Comparison of ENCODE assay signal across 10 cellular contexts in genomic region chr20:4161447-4162251, GRCh38. TPM values are rescaled to one million over a fixed set of nuclear protein-coding genes. Genes with fewer than 3 reads are reported as not detected.
DNase-seq lines count a peak whose midpoint lies in the region; ATAC-seq and TF ChIP-seq lines count a peak whose summit lies in the region.
"Had no signal": no experiment of that assay in that cellular context is flagged by ENCODE, and none has a peak within 500 bp of the region (broad histone marks: within the 10 kb centered on the region; RNA-seq: fewer than 3 reads in every experiment).

No MANE protein-coding gene starts in this region.

- ATAC-seq in natural killer cell treated with Interleukin-12 subunit alpha and Interleukin-12 subunit beta and Interleukin-15 and Interleukin-18, amount 100 ng/mL, for 72 hours: peak; percentile 67 to 77

- no peaks in the 10 kb centered on the region for H3K27me3 Mint-ChIP-seq in brain
- no peaks in the 10 kb centered on the region for H3K27me3 Mint-ChIP-seq in natural killer cell treated with Interleukin-12 subunit alpha and Interleukin-12 subunit beta and Interleukin-15 and Interleukin-18, amount 100 ng/mL, for 72 hours

- no peak; the same call in 1 of the 2 replicates for TF ChIP-seq RAD21 in Ishikawa (IDR thresholded peaks at IDR 0.05; ENCODE audit: low read depth)

- H3K27ac ChIP-seq in coronary artery: peak overlapping the region in 1 of 2 donors; percentile 59
- H3K27ac ChIP-seq: SJSA1 had no signal

- H3K36me3 Mint-ChIP-seq in brain: peaks cover 13% of the 10 kb centered on the region
- H3K36me3 Mint-ChIP-seq in natural killer cell treated with Interleukin-12 subunit alpha and Interleukin-12 subunit beta and Interleukin-15 and Interleukin-18, amount 100 ng/mL, for 72 hours: no peaks in the 10 kb centered on the region

- H3K4me1 Mint-ChIP-seq in brain: peaks cover 78% of the 10 kb centered on the region
- H3K4me1 Mint-ChIP-seq in natural killer cell treated with Interleukin-12 subunit alpha and Interleukin-12 subunit beta and Interleukin-15 and Interleukin-18, amount 100 ng/mL, for 72 hours (ENCODE audit: low read depth in 2 of 2): peaks cover 6 to 11% of the 10 kb centered on the region in 2 donors

- H3K27ac Mint-ChIP-seq in brain: peak overlapping the region; percentile 83 to 98 (median 95)
- H3K27ac Mint-ChIP-seq in natural killer cell treated with Interleukin-12 subunit alpha and Interleukin-12 subunit beta and Interleukin-15 and Interleukin-18, amount 100 ng/mL, for 72 hours: peak overlapping the region in 1 of 2 donors; percentile 53

- H3K9me3 Mint-ChIP-seq in brain: peaks cover 0 to 4% (median 0%) of the 10 kb centered on the region in 5 experiments
- H3K9me3 Mint-ChIP-seq in natural killer cell treated with Interleukin-12 subunit alpha and Interleukin-12 subunit beta and Interleukin-15 and Interleukin-18, amount 100 ng/mL, for 72 hours: no peaks in the 10 kb centered on the region

- 0 out of 2 replicates have a peak, but pooled peaks have one; percentile 19 for TF ChIP-seq EP300 in Ishikawa (IDR thresholded peaks at IDR 0.05; ENCODE audit: borderline replicate concordance)

- H3K4me3 Mint-ChIP-seq in brain: peak overlapping the region; percentile 4 to 82 (median 72)
- no peak overlapping the region for H3K4me3 Mint-ChIP-seq in natural killer cell treated with Interleukin-12 subunit alpha and Interleukin-12 subunit beta and Interleukin-15 and Interleukin-18, amount 100 ng/mL, for 72 hours

- no peak overlapping the region for H3K4me3 ChIP-seq in coronary artery
- H3K4me3 ChIP-seq: esophagus muscularis mucosa, SJSA1 had no signal

- no peak for TF ChIP-seq CTCF in brain (conservative IDR thresholded peaks at IDR 0.05)
- no peak for TF ChIP-seq CTCF in coronary artery (IDR thresholded peaks at IDR 0.05)

- DNase-seq in Daoy (ENCODE audit: low read depth) (peak; percentile 62), globus pallidus (ENCODE audit: low spot score) (no peak), NCI-H524 treated with DMSO at 0.1 percent for 48 hours (lab: John Stamatoyannopoulos, UW) (no peak), AG08396 (ENCODE audit: low spot score) (no peak), coronary artery (ENCODE audit: low spot score) (no peak)
- DNase-seq in natural killer cell treated with Interleukin-12 subunit alpha and Interleukin-12 subunit beta and Interleukin-15 and Interleukin-18, amount 100 ng/mL, for 72 hours (ENCODE audit: low spot score): no peak

TF ChIP-seq in Ishikawa, 13 proteins besides CTCF, POLR2A, EP300 and RAD21:
- TF ChIP-seq NFIC (IDR thresholded peaks at IDR 0.05): peak; percentile 53
- TF ChIP-seq ZBTB7A (IDR thresholded peaks at IDR 0.05; ENCODE audit: low read depth): no peak; the same call in 1 of the 2 replicates
- peak; percentile 73; the same call in 1 of the 2 replicates for TF ChIP-seq EGR1 (IDR thresholded peaks at IDR 0.05)
- peak; percentile 78 for TF ChIP-seq TCF12 (IDR thresholded peaks at IDR 0.05; ENCODE audit: low read depth)
- TF ChIP-seq CREB1 (IDR thresholded peaks at IDR 0.05; ENCODE audit: low read depth): no peak
- TF ChIP-seq YY1 (IDR thresholded peaks at IDR 0.05; ENCODE audit: low read depth): peak; percentile 50; the same call in 1 of the 2 replicates
- peak; percentile 55 for TF ChIP-seq MAX (IDR thresholded peaks at IDR 0.05)
- TF ChIP-seq, protein P1, sequence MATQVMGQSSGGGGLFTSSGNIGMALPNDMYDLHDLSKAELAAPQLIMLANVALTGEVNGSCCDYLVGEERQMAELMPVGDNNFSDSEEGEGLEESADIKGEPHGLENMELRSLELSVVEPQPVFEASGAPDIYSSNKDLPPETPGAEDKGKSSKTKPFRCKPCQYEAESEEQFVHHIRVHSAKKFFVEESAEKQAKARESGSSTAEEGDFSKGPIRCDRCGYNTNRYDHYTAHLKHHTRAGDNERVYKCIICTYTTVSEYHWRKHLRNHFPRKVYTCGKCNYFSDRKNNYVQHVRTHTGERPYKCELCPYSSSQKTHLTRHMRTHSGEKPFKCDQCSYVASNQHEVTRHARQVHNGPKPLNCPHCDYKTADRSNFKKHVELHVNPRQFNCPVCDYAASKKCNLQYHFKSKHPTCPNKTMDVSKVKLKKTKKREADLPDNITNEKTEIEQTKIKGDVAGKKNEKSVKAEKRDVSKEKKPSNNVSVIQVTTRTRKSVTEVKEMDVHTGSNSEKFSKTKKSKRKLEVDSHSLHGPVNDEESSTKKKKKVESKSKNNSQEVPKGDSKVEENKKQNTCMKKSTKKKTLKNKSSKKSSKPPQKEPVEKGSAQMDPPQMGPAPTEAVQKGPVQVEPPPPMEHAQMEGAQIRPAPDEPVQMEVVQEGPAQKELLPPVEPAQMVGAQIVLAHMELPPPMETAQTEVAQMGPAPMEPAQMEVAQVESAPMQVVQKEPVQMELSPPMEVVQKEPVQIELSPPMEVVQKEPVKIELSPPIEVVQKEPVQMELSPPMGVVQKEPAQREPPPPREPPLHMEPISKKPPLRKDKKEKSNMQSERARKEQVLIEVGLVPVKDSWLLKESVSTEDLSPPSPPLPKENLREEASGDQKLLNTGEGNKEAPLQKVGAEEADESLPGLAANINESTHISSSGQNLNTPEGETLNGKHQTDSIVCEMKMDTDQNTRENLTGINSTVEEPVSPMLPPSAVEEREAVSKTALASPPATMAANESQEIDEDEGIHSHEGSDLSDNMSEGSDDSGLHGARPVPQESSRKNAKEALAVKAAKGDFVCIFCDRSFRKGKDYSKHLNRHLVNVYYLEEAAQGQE (IDR thresholded peaks at IDR 0.05; ENCODE audit: low read depth): no peak
- TF ChIP-seq, protein P2, sequence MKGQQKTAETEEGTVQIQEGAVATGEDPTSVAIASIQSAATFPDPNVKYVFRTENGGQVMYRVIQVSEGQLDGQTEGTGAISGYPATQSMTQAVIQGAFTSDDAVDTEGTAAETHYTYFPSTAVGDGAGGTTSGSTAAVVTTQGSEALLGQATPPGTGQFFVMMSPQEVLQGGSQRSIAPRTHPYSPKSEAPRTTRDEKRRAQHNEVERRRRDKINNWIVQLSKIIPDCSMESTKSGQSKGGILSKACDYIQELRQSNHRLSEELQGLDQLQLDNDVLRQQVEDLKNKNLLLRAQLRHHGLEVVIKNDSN (IDR thresholded peaks at IDR 0.05): peak; percentile 30; the same call in 1 of the 2 replicates
- TF ChIP-seq TEAD4 (IDR thresholded peaks at IDR 0.05): no peak
- TF ChIP-seq FOXM1 (IDR thresholded peaks at IDR 0.05; ENCODE audit: borderline replicate concordance, low read depth): no peak
- TF ChIP-seq TAF1 (IDR thresholded peaks at IDR 0.05; ENCODE audit: low read depth): no peak
- TF ChIP-seq CEBPB (IDR thresholded peaks at IDR 0.05): no peak

RNA-seq across cellular contexts. Expression of gene SMOX, which starts 13.0 kb away (rescaled TPM):
- total RNA-seq in Daoy (2014; rRNA removed; shearing (Covaris generic)): 35.8 and 37.6 TPM in 2 replicates
- polyA plus RNA-seq in brain (ENCODE audit: insufficient read depth, low read depth, low replicate concordance): 40.4 TPM
- 1 to 10 TPM; 1.3 to 1.5 TPM for total RNA-seq in natural killer cell treated with Interleukin-12 subunit alpha and Interleukin-12 subunit beta and Interleukin-15 and Interleukin-18, amount 100 ng/mL, for 72 hours

Comparison
In these comparisons a context has a peak if more than half of its experiments do, and no peak if none do; other contexts are left out.
1. RNA of gene SMOX, which starts 13.0 kb away (total RNA-seq): 35.8 to 37.6 TPM in Daoy; 1.3 to 1.5 TPM in natural killer cell treated with Interleukin-12 subunit alpha and Interleukin-12 subunit beta and Interleukin-15 and Interleukin-18, amount 100 ng/mL, for 72 hours; every median in the first group is over 10 times any median in the second.